8 cellular contexts compared by ENCODE assay signal in genomic region chr17:32821987-32822933, GRCh38. TPM values are rescaled to one million over a fixed set of nuclear protein-coding genes. Genes with fewer than 3 reads are reported as not detected.
A peak's percentile ranks its signal among the peaks of the same experiment; 100 is the strongest.
DNase-seq lines count a peak whose midpoint lies in the region; TF ChIP-seq lines count a peak whose summit lies in the region.
"Not testable (repeated sequence)": the region's sequence is repeated elsewhere in the genome, so short reads cannot be mapped to it uniquely, and the experiment has no call there.

No MANE protein-coding gene starts in this region.

- not testable (repeated sequence) for TF ChIP-seq CTCF in H9 (conservative IDR thresholded peaks at IDR 0.05); SK-N-SH (IDR thresholded peaks at IDR 0.05); endothelial cell (IDR thresholded peaks at IDR 0.05; ENCODE audit: unreplicated experiment); osteoblast (IDR thresholded peaks at IDR 0.05; ENCODE audit: extremely low read depth, low read depth, low read length); stomach (IDR thresholded peaks at IDR 0.05)

- not testable (repeated sequence) for H3K14ac ChIP-seq in H9 (ENCODE audit: insufficient read depth, low read length)

- not testable (repeated sequence) for H3K27ac ChIP-seq in H9 (ENCODE audit: insufficient read length, low read depth, low read length); SK-N-SH (ENCODE audit: low read depth in 2 of 2, low read length in 1 of 2); osteoblast (ENCODE audit: low read depth, low read length)
- peak overlapping the region in 1 of 5 donors; percentile 56 for H3K27ac ChIP-seq in stomach

- not testable (repeated sequence) for H4K8ac ChIP-seq in H9 (replicated peaks; ENCODE audit: insufficient read length, low read depth, low read length)

- H3F3A ChIP-seq in SK-N-SH (replicated peaks; ENCODE audit: insufficient read depth), result peaks cover 27% of the 10 kb centered on the region

- H3K9me3 Mint-ChIP-seq in H9; activated naive CD8-positive, alpha-beta T cell treated with anti-CD3 and anti-CD28 coated beads for 36 hours; endothelial cell (ENCODE audit: unreplicated experiment): not testable (repeated sequence)

- not testable (repeated sequence) for H3K27me3 ChIP-seq in H9 (ENCODE audit: insufficient read depth, low read length); SK-N-SH (ENCODE audit: insufficient read depth); iPS-15b (ENCODE audit: control insufficient read depth, insufficient read depth, low read length); osteoblast (ENCODE audit: insufficient read depth, low read length); stomach

- not testable (repeated sequence) for H3K18ac ChIP-seq in H9 (ENCODE audit: insufficient read length, low read depth, low read length)

- H3K4me1 Mint-ChIP-seq in H9; activated naive CD8-positive, alpha-beta T cell treated with anti-CD3 and anti-CD28 coated beads for 36 hours: not testable (repeated sequence)
- H3K4me1 Mint-ChIP-seq in endothelial cell (ENCODE audit: unreplicated experiment), result peaks cover 11% of the 10 kb centered on the region

- TF ChIP-seq POLR2A in stomach (IDR thresholded peaks at IDR 0.05), result not testable (repeated sequence)

- CTCF ChIA-PET in SK-N-SH (lab: Yijun Ruan, JAX), result not testable (repeated sequence)

- not testable (repeated sequence) for TF ChIP-seq RAD21 in SK-N-SH (IDR thresholded peaks at IDR 0.05; ENCODE audit: low read length)

- H3K4me2 ChIP-seq in H9 (ENCODE audit: insufficient read depth, insufficient read length, low read length); SK-N-SH: not testable (repeated sequence)
- H3K4me2 ChIP-seq in osteoblast (ENCODE audit: insufficient read depth, low read length), result peak overlapping the region; percentile 59

- not testable (repeated sequence) for H3K23ac ChIP-seq in H9 (ENCODE audit: insufficient read length, low read depth, low read length)

- not testable (repeated sequence) for H4K91ac ChIP-seq in H9 (ENCODE audit: insufficient read length, low read depth, low read length)

- not testable (repeated sequence) for H2BK5ac ChIP-seq in H9 (ENCODE audit: insufficient read length, low read length)

- WGBS in H9 (ENCODE audit: extremely low coverage, insufficient read length, low lambda C conversion rate), result no CpG with 5 or more reads among the region's 82 CpGs
- WGBS in SK-N-SH (ENCODE audit: low lambda C conversion rate), result 25% methylated on average over 19 of the region's 82 CpGs
- 0 to 23% (median 11%) methylated on average over 28 to 79 of the region's 82 CpGs for WGBS in stomach, 5 donors

- H3K4me3 Mint-ChIP-seq in H9, result peak overlapping the region; percentile 38 to 57; a peak in 3 of 5 replicates
- H3K4me3 Mint-ChIP-seq in activated naive CD8-positive, alpha-beta T cell treated with anti-CD3 and anti-CD28 coated beads for 36 hours; endothelial cell (ENCODE audit: unreplicated experiment): not testable (repeated sequence)

- not testable (repeated sequence) for H3K27me3 Mint-ChIP-seq in H9 (ENCODE audit: low read depth); endothelial cell (ENCODE audit: unreplicated experiment)
- H3K27me3 Mint-ChIP-seq in activated naive CD8-positive, alpha-beta T cell treated with anti-CD3 and anti-CD28 coated beads for 36 hours, result peaks cover 29% of the 10 kb centered on the region

- not testable (repeated sequence) for H3K56ac ChIP-seq in H9 (ENCODE audit: insufficient read length, low read depth, low read length)

- H3K36me3 ChIP-seq in SK-N-SH (replicated peaks in 1 of 2; ENCODE audit: control insufficient read depth in 1 of 2, insufficient read depth in 2 of 2, low read length in 1 of 2); iPS-15b (ENCODE audit: control insufficient read depth, insufficient read depth, low read length); osteoblast (ENCODE audit: insufficient read depth, low read length); stomach: not testable (repeated sequence)

- H2BK15ac ChIP-seq in H9 (ENCODE audit: low read depth, low read length), result not testable (repeated sequence)

- not testable (repeated sequence) for H3K9me3 ChIP-seq in H9 (ENCODE audit: control insufficient read depth, low read depth, low read length); SK-N-SH; iPS-15b (ENCODE audit: control insufficient read depth, insufficient read depth, low read length); osteoblast (ENCODE audit: low read depth, low read length); stomach

- H3T11ph ChIP-seq in H9 (ENCODE audit: low read length), result not testable (repeated sequence)

- H2BK120ac ChIP-seq in H9 (ENCODE audit: low read depth, low read length, poor library complexity, severe bottlenecking), result not testable (repeated sequence)

- not testable (repeated sequence) for H3K4me1 ChIP-seq in H9 (ENCODE audit: insufficient read depth, low read length); SK-N-SH (ENCODE audit: control insufficient read depth in 1 of 2, insufficient read depth in 2 of 2, low read depth in 1 of 2, low read length in 1 of 2); iPS-15b (ENCODE audit: control insufficient read depth, insufficient read depth, low read length)
- H3K4me1 ChIP-seq in osteoblast (ENCODE audit: insufficient read depth, low read length) (peaks cover 32% of the 10 kb centered on the region), stomach (peaks cover 0 to 33% (median 13%) of the 10 kb centered on the region in 4 donors)

- not testable (repeated sequence) for H3K9me2 ChIP-seq in SK-N-SH

- H3K23me2 ChIP-seq in H9 (ENCODE audit: insufficient read length, low read depth, low read length, poor library complexity, severe bottlenecking), result not testable (repeated sequence)

- TF ChIP-seq EP300 in SK-N-SH (IDR thresholded peaks at IDR 0.05; ENCODE audit: borderline replicate concordance in 1 of 2, low read depth in 1 of 2, low read length in 1 of 2); stomach (IDR thresholded peaks at IDR 0.05): not testable (repeated sequence)

- POLR2A ChIA-PET in SK-N-SH (lab: Yijun Ruan, JAX), result not testable (repeated sequence)

- DNase-seq in COLO668 (lab: John Stamatoyannopoulos, UW; ENCODE audit: unreplicated experiment) (peak; percentile 24), SK-N-SH (peak; percentile 82), endothelial cell (ENCODE audit: low spot score) (peak; percentile 51), osteoblast (ENCODE audit: insufficient read length, low spot score, missing footprints) (peak; percentile 79)
- DNase-seq in H9, stomach: not testable (repeated sequence)
- peak; percentile 30 for DNase-seq in activated naive CD8-positive, alpha-beta T cell treated with anti-CD3 and anti-CD28 coated beads for 36 hours

- peak overlapping the region in 1 of 2 experiments; percentile 47; a peak in 2 of 4 replicates for H3K4me3 ChIP-seq in SK-N-SH (ENCODE audit: low read depth in 2 of 2, low read length in 1 of 2)
- peak overlapping the region; percentile 28 for H3K4me3 ChIP-seq in iPS-15b (ENCODE audit: low read depth, low read length)
- peak overlapping the region; percentile 54 for H3K4me3 ChIP-seq in osteoblast (ENCODE audit: insufficient read depth, low read length)
- peak overlapping the region; percentile 33 to 44 (median 43) for H3K4me3 ChIP-seq in stomach

- not testable (repeated sequence) for H3K4ac ChIP-seq in H9 (ENCODE audit: low read depth, low read length)

- H3K36me3 Mint-ChIP-seq in H9 (ENCODE audit: insufficient read depth in 1 of 3, low read depth in 3 of 3); activated naive CD8-positive, alpha-beta T cell treated with anti-CD3 and anti-CD28 coated beads for 36 hours; endothelial cell (ENCODE audit: low read depth, unreplicated experiment): not testable (repeated sequence)

- not testable (repeated sequence) for H2BK12ac ChIP-seq in H9 (ENCODE audit: insufficient read length, low read depth, low read length)

- H2AFZ ChIP-seq in H9 (ENCODE audit: low read length); osteoblast (ENCODE audit: low read length): not testable (repeated sequence)
- peak overlapping the region; percentile 89 for H2AFZ ChIP-seq in SK-N-SH (ENCODE audit: low read depth)

- H3K79me1 ChIP-seq in H9 (ENCODE audit: insufficient read depth, low read depth, low read length, poor library complexity, severe bottlenecking), result not testable (repeated sequence)

- H4K5ac ChIP-seq in H9 (ENCODE audit: insufficient read length, low read depth, low read length), result not testable (repeated sequence)

- not testable (repeated sequence) for H2BK20ac ChIP-seq in H9 (ENCODE audit: low read depth, low read length, poor library complexity, severe bottlenecking)

- not testable (repeated sequence) for H3K9ac ChIP-seq in H9 (ENCODE audit: extremely low read depth, insufficient read length, low read length); SK-N-SH; iPS-15b (ENCODE audit: low read depth, low read length)

- not testable (repeated sequence) for H3K79me2 ChIP-seq in H9 (ENCODE audit: insufficient read depth, low read length); SK-N-SH (ENCODE audit: insufficient read depth); osteoblast (ENCODE audit: insufficient read depth, low read length)

- intact Hi-C loops in stomach (cut with DNase I; ENCODE audit: low total_unique reads), result not testable (repeated sequence)

- H3K27ac Mint-ChIP-seq in H9; activated naive CD8-positive, alpha-beta T cell treated with anti-CD3 and anti-CD28 coated beads for 36 hours; endothelial cell (ENCODE audit: unreplicated experiment): not testable (repeated sequence)

- H2AK5ac ChIP-seq in H9 (ENCODE audit: insufficient read length, low read length), result not testable (repeated sequence)

- not testable (repeated sequence) for H4K20me1 ChIP-seq in H9 (ENCODE audit: control insufficient read depth, insufficient read depth, insufficient read length); SK-N-SH (ENCODE audit: insufficient read depth); osteoblast (ENCODE audit: insufficient read depth, low read length)

RNA-seq across cellular contexts. Expression of gene MYO1D, which starts 54.7 kb away (rescaled TPM):
- 19.0 and 21.4 TPM in 2 replicates for total RNA-seq in H9 (2021)
- 20.4 and 29.7 TPM in 2 replicates for polyA plus RNA-seq in SK-N-SH (2012; rRNA removed)
- 28.7 and 32.0 TPM in 2 replicates for polyA plus RNA-seq in SK-N-SH (2012; cell fraction: cytosol; rRNA removed)
- polyA plus RNA-seq in SK-N-SH (2012; cell fraction: nucleus; rRNA removed), result 23.0 and 34.5 TPM in 2 replicates
- total RNA-seq in activated naive CD8-positive, alpha-beta T cell treated with anti-CD3 and anti-CD28 coated beads for 36 hours, result 1 to 10 TPM; 7.0 to 7.8 TPM
- total RNA-seq in endothelial cell (ENCODE audit: unreplicated experiment), result 26.4 TPM
- 130 and 160 TPM in 2 replicates for total RNA-seq in osteoblast
- 100 to 1,000 TPM in 3 of 5 donors, 10 to 100 TPM in 2; 69.3 to 727 (median 106) TPM for total RNA-seq in stomach
- 10 to 100 TPM; 11.6 to 14.5 (median 13.5) TPM for polyA plus RNA-seq in stomach
